In genomic region chr22:35299717-35300497, GRCh38 we compare ENCODE assay signal across 1 cellular context.
A peak's percentile ranks its signal among the peaks of the same experiment; 100 is the strongest.
TF ChIP-seq lines count a peak whose summit lies in the region.

Gene TOM1, plus strand, starts transcription at chr22:35299894. Its CDS starts 35 bp downstream, at chr22:35299929.

TF ChIP-seq in HEK293, 187 proteins besides CTCF, POLR2A, EP300 and RAD21 (continued from another document):
- TF ChIP-seq ZNF561 (tag by site-specific recombination; IDR thresholded peaks at IDR 0.05; ENCODE audit: borderline replicate concordance): peak; percentile 78; the same call in 1 of the 2 replicates
- TF ChIP-seq ZSCAN16 (tag by site-specific recombination; IDR thresholded peaks at IDR 0.05): no peak
- no peak for TF ChIP-seq ZSCAN18 (tag by site-specific recombination; IDR thresholded peaks at IDR 0.05)
- TF ChIP-seq SP7 (tag by site-specific recombination; IDR thresholded peaks at IDR 0.05): 0 out of 2 replicates have a peak, but pooled peaks have one; percentile 72
- 0 out of 2 replicates have a peak, but pooled peaks have one; percentile 34 for TF ChIP-seq YY1 (tag by site-specific recombination; IDR thresholded peaks at IDR 0.05)
- TF ChIP-seq PRDM4 (tag by site-specific recombination; IDR thresholded peaks at IDR 0.05): peak; percentile 59; the same call in 1 of the 2 replicates
- peak; percentile 97 for TF ChIP-seq ZNF335 (tag by site-specific recombination; conservative IDR thresholded peaks at IDR 0.05)
- peak; percentile 98 for TF ChIP-seq KLF10 (tag by site-specific recombination; IDR thresholded peaks at IDR 0.05)
- no peak for TF ChIP-seq ZNF354C (tag by site-specific recombination; IDR thresholded peaks at IDR 0.05; ENCODE audit: borderline replicate concordance, low read depth)
- TF ChIP-seq KLF8 (tag by site-specific recombination; IDR thresholded peaks at IDR 0.05): peak; percentile 88; the same call in 1 of the 2 replicates
- TF ChIP-seq ZNF660 (tag by site-specific recombination; IDR thresholded peaks at IDR 0.05): peak; percentile 10; the same call in 1 of the 2 replicates
- TF ChIP-seq SP2 (tag by site-specific recombination; IDR thresholded peaks at IDR 0.05): peak; percentile 96
- peak; percentile 73 for TF ChIP-seq KLF1 (tag by site-specific recombination; IDR thresholded peaks at IDR 0.05)
- no peak for TF ChIP-seq ZNF488 (tag by site-specific recombination; IDR thresholded peaks at IDR 0.05)
- TF ChIP-seq ZNF747 (tag by site-specific recombination; IDR thresholded peaks at IDR 0.05): no peak
- TF ChIP-seq ZNF391 (tag by site-specific recombination; IDR thresholded peaks at IDR 0.05; ENCODE audit: borderline replicate concordance, low read depth): no peak
- TF ChIP-seq KLF9 (tag by site-specific recombination; IDR thresholded peaks at IDR 0.05; ENCODE audit: low read depth): peak; percentile 93
- TF ChIP-seq ZNF530 (tag by site-specific recombination; IDR thresholded peaks at IDR 0.05; ENCODE audit: low read depth): no peak
- 0 out of 2 replicates have a peak, but pooled peaks have one; percentile 11 for TF ChIP-seq ZBTB11 (tag by site-specific recombination; conservative IDR thresholded peaks at IDR 0.05; ENCODE audit: low read depth)
- no peak for TF ChIP-seq ZNF16 (tag by site-specific recombination; IDR thresholded peaks at IDR 0.05; ENCODE audit: low read depth)
- no peak for TF ChIP-seq HOXC10 (CRISPR knock-in tag; IDR thresholded peaks at IDR 0.05)
- no peak for TF ChIP-seq ZNF544 (tag by site-specific recombination; IDR thresholded peaks at IDR 0.05)
- TF ChIP-seq INSM2 (tag by site-specific recombination; IDR thresholded peaks at IDR 0.05): peak; percentile 79
- TF ChIP-seq ZNF449 (tag by site-specific recombination; IDR thresholded peaks at IDR 0.05): peak; percentile 52; the same call in 1 of the 2 replicates
- TF ChIP-seq ZBTB21 (tag by site-specific recombination; IDR thresholded peaks at IDR 0.05): no peak
- TF ChIP-seq ZNF580 (tag by site-specific recombination; IDR thresholded peaks at IDR 0.05): peak; percentile 98
- TF ChIP-seq ZEB2 (tag by site-specific recombination; IDR thresholded peaks at IDR 0.05): peak; percentile 96
- peak; percentile 54 for TF ChIP-seq GLIS1 (tag by site-specific recombination; IDR thresholded peaks at IDR 0.05)
- no peak for TF ChIP-seq ZNF830 (tag by site-specific recombination; IDR thresholded peaks at IDR 0.05; ENCODE audit: low read depth)
